Comparison of ENCODE assay signal across 20 cellular contexts in the genomic region with DNA sequence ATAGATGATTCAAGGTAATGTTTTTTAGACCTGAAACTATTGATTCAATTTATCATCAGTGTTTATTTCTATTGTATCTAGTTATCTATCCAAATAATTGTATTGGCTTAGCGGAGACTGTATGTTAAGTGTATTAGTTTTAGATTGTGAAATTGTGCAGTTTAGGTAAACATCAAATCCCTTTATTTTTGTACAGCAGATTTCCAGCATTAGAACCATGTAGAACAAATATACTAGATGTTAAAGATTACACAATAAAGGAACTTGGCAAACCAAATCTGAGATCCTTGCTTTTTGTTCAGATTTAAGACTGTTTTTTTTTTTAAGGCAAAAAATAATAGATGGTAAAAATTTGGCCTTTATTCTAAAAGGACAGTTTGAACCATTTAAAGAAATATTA. TPM values are rescaled to one million over a fixed set of nuclear protein-coding genes. Genes with fewer than 3 reads are reported as not detected.
DNase-seq lines count a peak whose midpoint lies in the region; ATAC-seq, FAIRE-seq and TF ChIP-seq lines count a peak whose summit lies in the region.
"Had no signal": no experiment of that assay in that cellular context is flagged by ENCODE, and none has a peak within 500 bp of the region (broad histone marks: within the 10 kb centered on the region; RNA-seq: fewer than 3 reads in every experiment).

No MANE protein-coding gene starts in this region.

- H3K27me3 ChIP-seq in IMR-90 (ENCODE audit: control insufficient read depth, insufficient read depth, low read length) = no peaks in the 10 kb centered on the region
- H3K27me3 ChIP-seq in right lobe of liver = no peaks in the 10 kb centered on the region
- H3K27me3 ChIP-seq: BE2C; BLaER1 treated with 17β-estradiol and CSF1 and Interleukin-3, amounts not matched to agents 10 nM and 100 nM had no signal

- no peak overlapping the region for H2BK20ac ChIP-seq in IMR-90 (ENCODE audit: low read depth, low read length)

- H2BK15ac ChIP-seq in IMR-90 (ENCODE audit: low read depth, low read length) = no peak overlapping the region

- intact Hi-C loops in IMR-90 (cut with micrococcal nuclease) = loop anchor here (5.0 kb wide), 1 partner anchor 36 kb away; no protein-coding TSS in a partner anchor
- intact Hi-C loops in right lobe of liver (cut with DNase I) = no loop called here

- H4K8ac ChIP-seq in IMR-90 (ENCODE audit: low read depth in 2 of 2, low read length in 2 of 2) = no peak overlapping the region; a peak in 1 of 4 replicates

- no peak overlapping the region for H3K4ac ChIP-seq in IMR-90 (ENCODE audit: low read depth, low read length)

- no peak overlapping the region for H3K56ac ChIP-seq in IMR-90 (ENCODE audit: extremely low read depth, insufficient read depth, low read length)

- no peak overlapping the region for H2AFZ ChIP-seq in IMR-90 (replicated peaks; ENCODE audit: low read length, poor library complexity)

- TF ChIP-seq POLR2A in IMR-90 (IDR thresholded peaks at IDR 0.05; ENCODE audit: low read depth, low read length) (no peak), right lobe of liver (IDR thresholded peaks at IDR 0.05) (no peak)

- CTCF ChIA-PET in IMR-90 (lab: Yijun Ruan, JAX) = interaction anchor here (0.7 kb wide), 1 partner anchor 24 kb away, joined by 3 read pairs; no protein-coding TSS in a partner anchor

- H4K20me1 ChIP-seq in IMR-90 (ENCODE audit: insufficient read depth, low read length) = no peaks in the 10 kb centered on the region

- H3K36me3 ChIP-seq in IMR-90 (ENCODE audit: control insufficient read depth, insufficient read depth, low read length) (peaks cover 9% of the 10 kb centered on the region), right lobe of liver (peaks cover 0 to 45% (median 0%) of the 10 kb centered on the region in 4 donors)

- no CpG with 5 or more reads among the region's 1 CpG for WGBS in IMR-90 (ENCODE audit: extremely low coverage in 2 of 2, insufficient read length in 1 of 2), 2 experiments
- WGBS in right lobe of liver (ENCODE audit: insufficient coverage, low coverage, low lambda C conversion rate, missing lambda C conversion rate) = 29% methylated on average over 1 of the region's 1 CpG

- DNase-seq in IMR-90 (no peak), frontal cortex (ENCODE audit: low spot score in 2 of 2) (no peak), right lobe of liver (no peak), G401 (ENCODE audit: low spot score) (no peak)
- DNase-seq: BE2C; CD4-positive, alpha-beta T cell; CD8-positive, alpha-beta memory T cell; DMS 273 treated with DMSO at 0.1 percent for 48 hours; DMS79; GDM1; GOT3; HFFc6 had no signal

- H4K5ac ChIP-seq in IMR-90 (ENCODE audit: low read depth, low read length) = no peak overlapping the region

- H3K9ac ChIP-seq in IMR-90 (ENCODE audit: low read depth, low read length) = no peak overlapping the region
- H3K9ac ChIP-seq: BLaER1 treated with 17β-estradiol and CSF1 and Interleukin-3, amounts not matched to agents 10 nM and 100 nM had no signal

- dilution Hi-C loops in IMR-90 (cut with HindIII; ENCODE audit: low sequenced_read_pairs, unreplicated experiment) = no loop called here

- no peak overlapping the region for H2BK5ac ChIP-seq in IMR-90 (ENCODE audit: low read depth, low read length, poor library complexity, severe bottlenecking)

- H3K4me3 ChIP-seq in IMR-90 (ENCODE audit: insufficient read depth, low read depth, low read length) (no peak overlapping the region), right lobe of liver (no peak overlapping the region)
- H3K4me3 ChIP-seq: BLaER1 treated with 17β-estradiol and CSF1 and Interleukin-3, amounts not matched to agents 10 nM and 100 nM; GM12878; HAP-1 had no signal

- H3K9me1 ChIP-seq in IMR-90 (ENCODE audit: insufficient read depth, low read length) = no peaks in the 10 kb centered on the region

- in situ Hi-C loops in IMR-90 (cut with MboI; ENCODE audit: low sequenced_read_pairs) (no loop called here), G401 (cut with HindIII; ENCODE audit: low sequenced_read_pairs) (no loop called here)

- no peak overlapping the region for H3K23ac ChIP-seq in IMR-90 (ENCODE audit: low read depth, low read length)

- H2BK120ac ChIP-seq in IMR-90 (ENCODE audit: low read depth, low read length) = no peak overlapping the region

- H4K91ac ChIP-seq in IMR-90 (ENCODE audit: insufficient read depth, low read depth, low read length) = no peak overlapping the region

- FAIRE-seq in G401.6 (lab: Jason Lieb, UNC) (peak; percentile 53), frontal cortex (lab: Jason Lieb, UNC) (peak; percentile 71)
- FAIRE-seq: D721Med, GM12878, H54 had no signal

- H3K14ac ChIP-seq in IMR-90 (replicated peaks; ENCODE audit: low read depth, low read length) = no peak overlapping the region

- H3K9me3 ChIP-seq in IMR-90 (ENCODE audit: control insufficient read depth, insufficient read depth, low read length) (no peaks in the 10 kb centered on the region), right lobe of liver (no peaks in the 10 kb centered on the region)
- H3K9me3 ChIP-seq: BE2C; BLaER1 treated with 17β-estradiol and CSF1 and Interleukin-3, amounts not matched to agents 10 nM and 100 nM; HAP-1 had no signal

- no peak for TF ChIP-seq CTCF in IMR-90 (conservative IDR thresholded peaks at IDR 0.05; ENCODE audit: low read depth, low read length)
- no peak for TF ChIP-seq CTCF in right lobe of liver (IDR thresholded peaks at IDR 0.05)

- no peaks in the 10 kb centered on the region for H3K4me1 ChIP-seq in IMR-90 (ENCODE audit: control insufficient read depth, insufficient read depth, low read length)
- peaks cover 0 to 23% (median 6%) of the 10 kb centered on the region in 4 donors for H3K4me1 ChIP-seq in right lobe of liver
- H3K4me1 ChIP-seq: BE2C; BLaER1 treated with 17β-estradiol and CSF1 and Interleukin-3, amounts not matched to agents 10 nM and 100 nM; HAP-1 had no signal

- H3K18ac ChIP-seq in IMR-90 (ENCODE audit: low read depth, low read length) = no peak overlapping the region

- no peak overlapping the region for H2AK5ac ChIP-seq in IMR-90 (ENCODE audit: low read depth, low read length)

- no peak overlapping the region for H3K4me2 ChIP-seq in IMR-90 (ENCODE audit: low read depth, low read length)
- H3K4me2 ChIP-seq: BLaER1 treated with 17β-estradiol and CSF1 and Interleukin-3, amounts not matched to agents 10 nM and 100 nM had no signal

- no peak overlapping the region for H2AK9ac ChIP-seq in IMR-90 (replicated peaks; ENCODE audit: low read depth, low read length, poor library complexity)

- POLR2A ChIA-PET in IMR-90 (lab: Charles Lee; ENCODE audit: unreplicated experiment) = no interaction called here

- no TSS peak for BruUV-seq in IMR-90 (replicated peaks; lab: Mats Ljungman, UMichigan)

- TF ChIP-seq RAD21 in IMR-90 (IDR thresholded peaks at IDR 0.05; ENCODE audit: low read length) = no peak

- no peak overlapping the region for H3K27ac ChIP-seq in IMR-90 (ENCODE audit: insufficient read depth, low read length)
- H3K27ac ChIP-seq in right lobe of liver = no peak overlapping the region
- H3K27ac ChIP-seq: BLaER1 treated with 17β-estradiol and CSF1 and Interleukin-3, amounts not matched to agents 10 nM and 100 nM had no signal

- H3K79me1 ChIP-seq in IMR-90 (ENCODE audit: low read depth in 1 of 2, low read length in 2 of 2) = peaks cover 3 to 11% of the 10 kb centered on the region in 2 experiments; a peak in 2 of 4 replicates

- no peak for ATAC-seq in IMR-90 (ENCODE audit: low read depth)
- ATAC-seq in right lobe of liver = peak in 3 of 4 donors; percentile 61 to 91 (median 86)
- ATAC-seq in GM19023 (IDR thresholded peaks at IDR 0.05; ENCODE audit: unreplicated experiment) = no peak
- ATAC-seq in HG02678 (IDR thresholded peaks at IDR 0.05; ENCODE audit: unreplicated experiment) = no peak
- ATAC-seq: GM12878 had no signal

TF ChIP-seq in IMR-90, 13 proteins besides CTCF, POLR2A, EP300 and RAD21:
- TF ChIP-seq BHLHE40 (IDR thresholded peaks at IDR 0.05; ENCODE audit: low read depth, low read length) (no peak), CEBPB (IDR thresholded peaks at IDR 0.05; ENCODE audit: low read depth, low read length) (peak; percentile 46; the same call in 1 of the 2 replicates), SMC3 (IDR thresholded peaks at IDR 0.05; ENCODE audit: low read depth, low read length) (no peak)

RNA-seq across cellular contexts. Expression of gene PPM1A, which starts 39.3 kb away (rescaled TPM):
- total RNA-seq in IMR-90 (2012; rRNA removed) (14.3 and 22.8 TPM in 2 replicates), frontal cortex (67.3 TPM), right lobe of liver (10 to 100 TPM; 32.6 to 54.7 (median 39.4) TPM)
- 11.3 and 15.1 TPM in 2 replicates for polyA plus RNA-seq in IMR-90 (2012; rRNA removed)
- 1.1 and 1.8 TPM in 2 replicates for polyA plus RNA-seq in IMR-90 (2012; cell fraction: cytosol; rRNA removed)
- polyA plus RNA-seq in IMR-90 (2012; cell fraction: nucleus; rRNA removed; ENCODE audit: low replicate concordance) = 3.0 and 35.6 TPM in 2 replicates
- total RNA-seq in G401 (2014; rRNA removed; shearing (Covaris generic)) = 23.0 and 37.6 TPM in 2 replicates

Comparison
In these comparisons a context has a peak if more than half of its experiments do, and no peak if none do; other contexts are left out.
1. ATAC-seq: peak in right lobe of liver (3 of 4); none in IMR-90 (single experiment), GM19023 (single experiment) and HG02678 (single experiment).